ENCODE assay signal across 16 cellular contexts in the genomic region with DNA sequence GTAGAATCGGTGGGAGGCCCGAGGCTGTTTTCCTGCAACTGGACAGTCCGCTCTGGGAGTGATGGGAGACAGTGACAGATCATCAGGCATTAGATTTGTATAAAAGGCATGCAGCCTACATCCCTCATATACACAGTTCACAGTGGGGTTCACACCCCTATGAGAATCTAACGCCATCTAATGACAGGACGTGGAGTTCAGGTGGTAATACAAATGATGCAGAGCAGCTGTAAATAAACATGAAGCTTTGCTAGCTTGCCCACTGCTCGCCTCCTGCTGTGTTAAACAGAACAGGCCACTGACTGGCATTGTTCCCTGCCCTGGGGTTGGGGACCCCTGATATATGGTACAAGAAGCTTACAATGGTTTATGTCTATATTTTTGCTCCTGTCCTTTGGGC.
DNase-seq lines count a peak whose midpoint lies in the region; ATAC-seq, FAIRE-seq and TF ChIP-seq lines count a peak whose summit lies in the region.
"Had no signal": no experiment of that assay in that cellular context is flagged by ENCODE, and none has a peak within 500 bp of the region (broad histone marks: within the 10 kb centered on the region; RNA-seq: fewer than 3 reads in every experiment).

No MANE protein-coding gene starts in this region.

- H3K27ac ChIP-seq in GM12878 (ENCODE audit: control insufficient read depth, insufficient read depth) = no peak overlapping the region
- H3K27ac ChIP-seq: BLaER1 treated with 17β-estradiol and CSF1 and Interleukin-3, amounts not matched to agents 10 nM and 100 nM; dorsolateral prefrontal cortex; skin epidermis had no signal

- ATAC-seq in GM12878 = peak; percentile 48; the same call in 2 of the 3 replicates
- ATAC-seq in stimulated activated memory B cell treated with anti-CD40 and anti-IgM and Interleukin-4, amounts not matched to agents 10 μg/mL and 1 μg/mL and 100 μg/mL, for 72 hours = no peak
- ATAC-seq in HG02642 (IDR thresholded peaks at IDR 0.05; ENCODE audit: poor library complexity, unreplicated experiment) = no peak
- no peak for ATAC-seq in HG02973 (IDR thresholded peaks at IDR 0.05; ENCODE audit: unreplicated experiment)

- no peak overlapping the region for H3K4me3 ChIP-seq in NB4 (ENCODE audit: low read depth, low read length)
- H3K4me3 ChIP-seq in GM12878 = no peak overlapping the region
- H3K4me3 ChIP-seq: BLaER1 treated with 17β-estradiol and CSF1 and Interleukin-3, amounts not matched to agents 10 nM and 100 nM; dorsolateral prefrontal cortex; skin epidermis had no signal

- POLR2A ChIA-PET in GM12878 (lab: Charles Lee) = no interaction called here

- RAD21 ChIA-PET in GM12878 (lab: Charles Lee; ENCODE audit: unreplicated experiment) = no interaction called here

- H3K27ac Mint-ChIP-seq in stimulated activated memory B cell treated with anti-CD40 and anti-IgM and Interleukin-4, amounts not matched to agents 10 μg/mL and 1 μg/mL and 100 μg/mL, for 72 hours = no peak overlapping the region
- H3K27ac Mint-ChIP-seq: HFFc6 had no signal

- in situ Hi-C loops in GM12878 (cut with MboI) = no loop called here

- no peaks in the 10 kb centered on the region for H3K79me2 ChIP-seq in GM12878 (ENCODE audit: control insufficient read depth, insufficient read depth, low read length)

- no peak overlapping the region for H3K9ac ChIP-seq in GM12878 (ENCODE audit: control insufficient read depth, insufficient read depth, low read length)
- H3K9ac ChIP-seq: BLaER1 treated with 17β-estradiol and CSF1 and Interleukin-3, amounts not matched to agents 10 nM and 100 nM had no signal

- no peak for TF ChIP-seq CTCF in NB4 (IDR thresholded peaks at IDR 0.05; ENCODE audit: low read depth, low read length)
- no peak for TF ChIP-seq CTCF in GM12878 (IDR thresholded peaks at IDR 0.05 in 2 of 3, conservative IDR thresholded peaks at IDR 0.05 in 1 of 3; ENCODE audit: control insufficient read depth in 2 of 3, extremely low read depth in 1 of 3, insufficient read depth in 1 of 3, low read depth in 3 of 3, low read length in 3 of 3)

- no peaks in the 10 kb centered on the region for H3K4me1 Mint-ChIP-seq in stimulated activated memory B cell treated with anti-CD40 and anti-IgM and Interleukin-4, amounts not matched to agents 10 μg/mL and 1 μg/mL and 100 μg/mL, for 72 hours

- no peaks in the 10 kb centered on the region for H3K27me3 Mint-ChIP-seq in stimulated activated memory B cell treated with anti-CD40 and anti-IgM and Interleukin-4, amounts not matched to agents 10 μg/mL and 1 μg/mL and 100 μg/mL, for 72 hours
- H3K27me3 Mint-ChIP-seq: IgD-negative memory B cell had no signal

- CTCF ChIA-PET in GM12878 (lab: Yijun Ruan, JAX) = interaction anchor here (0.6 kb wide), 1 partner anchor 13 kb away, joined by 3 read pairs; no protein-coding TSS in a partner anchor

- no peaks in the 10 kb centered on the region for H3K36me3 ChIP-seq in GM12878 (ENCODE audit: control insufficient read depth in 2 of 2, insufficient read depth in 2 of 2, low read length in 1 of 2)
- H3K36me3 ChIP-seq: BLaER1 treated with 17β-estradiol and CSF1 and Interleukin-3, amounts not matched to agents 10 nM and 100 nM had no signal

- SMC1A ChIA-PET in GM12878 (lab: Charles Lee; ENCODE audit: uncharacterized antibody, unreplicated experiment) = interaction anchor here (0.6 kb wide), 2 partner anchors 8 to 613 kb away, joined by 3 to 5 read pairs; no protein-coding TSS in a partner anchor

- H3K4me1 ChIP-seq in GM12878 (ENCODE audit: control insufficient read depth, insufficient read depth, low read length) = no peaks in the 10 kb centered on the region
- H3K4me1 ChIP-seq: BLaER1 treated with 17β-estradiol and CSF1 and Interleukin-3, amounts not matched to agents 10 nM and 100 nM had no signal

- no TSS peak for BruUV-seq in GM12878 (replicated peaks; lab: Mats Ljungman, UMichigan)

- TF ChIP-seq POLR2A in NB4 (IDR thresholded peaks at IDR 0.05; ENCODE audit: extremely low read depth, insufficient read length) (no peak), GM12878 (IDR thresholded peaks at IDR 0.05; ENCODE audit: low read depth, low read length) (no peak)

- no peak for TF ChIP-seq EP300 in GM12878 (IDR thresholded peaks at IDR 0.05; ENCODE audit: borderline replicate concordance in 1 of 2, control insufficient read depth in 1 of 2, low read depth in 2 of 2, low read length in 2 of 2)

- no peak for TF ChIP-seq RAD21 in GM12878 (IDR thresholded peaks at IDR 0.05; ENCODE audit: insufficient read depth, low read depth, low read length)

- H3K9me3 Mint-ChIP-seq in stimulated activated memory B cell treated with anti-CD40 and anti-IgM and Interleukin-4, amounts not matched to agents 10 μg/mL and 1 μg/mL and 100 μg/mL, for 72 hours = no peaks in the 10 kb centered on the region
- H3K9me3 Mint-ChIP-seq: IgD-negative memory B cell had no signal

- no peaks in the 10 kb centered on the region for H3K27me3 ChIP-seq in GM12878 (replicated peaks in 1 of 2; ENCODE audit: control insufficient read depth in 2 of 2, insufficient read depth in 2 of 2, low read length in 1 of 2)
- H3K27me3 ChIP-seq: BLaER1 treated with 17β-estradiol and CSF1 and Interleukin-3, amounts not matched to agents 10 nM and 100 nM; dorsolateral prefrontal cortex had no signal

- no peak overlapping the region for H3K4me3 Mint-ChIP-seq in stimulated activated memory B cell treated with anti-CD40 and anti-IgM and Interleukin-4, amounts not matched to agents 10 μg/mL and 1 μg/mL and 100 μg/mL, for 72 hours
- H3K4me3 Mint-ChIP-seq: HFFc6, IgD-negative memory B cell had no signal

- no peaks in the 10 kb centered on the region for H4K20me1 ChIP-seq in GM12878 (ENCODE audit: control insufficient read depth, insufficient read depth)
- H4K20me1 ChIP-seq: BLaER1 treated with 17β-estradiol and CSF1 and Interleukin-3, amounts not matched to agents 10 nM and 100 nM had no signal

- H3K4me2 ChIP-seq in GM12878 (ENCODE audit: control insufficient read depth, insufficient read depth) = no peak overlapping the region
- H3K4me2 ChIP-seq: BLaER1 treated with 17β-estradiol and CSF1 and Interleukin-3, amounts not matched to agents 10 nM and 100 nM had no signal

- 27% methylated on average over 6 of the region's 6 CpGs for WGBS in GM12878 (ENCODE audit: insufficient coverage, insufficient replicate concordance, low lambda C conversion rate, missing lambda C conversion rate)

- H3K9me3 ChIP-seq in GM12878 (replicated peaks; ENCODE audit: control insufficient read depth, insufficient read depth, low read length) = no peaks in the 10 kb centered on the region
- H3K9me3 ChIP-seq: BLaER1 treated with 17β-estradiol and CSF1 and Interleukin-3, amounts not matched to agents 10 nM and 100 nM had no signal

- DNase-seq in DMS53 treated with DMSO at 0.1 percent for 48 hours (lab: John Stamatoyannopoulos, UW; ENCODE audit: unreplicated experiment) (peak; percentile 27), NB4 (ENCODE audit: low read depth) (peak; percentile 12), NCI-H748 (lab: John Stamatoyannopoulos, UW; ENCODE audit: unreplicated experiment) (peak; percentile 93), GM12878 (ENCODE audit: low read depth, low spot score) (no peak), glomerular visceral epithelial cell (ENCODE audit: extremely low spot score) (no peak)
- DNase-seq: dorsolateral prefrontal cortex, GDM1, HFFc6, T-helper 1 cell had no signal

- no peaks in the 10 kb centered on the region for H3K36me3 Mint-ChIP-seq in stimulated activated memory B cell treated with anti-CD40 and anti-IgM and Interleukin-4, amounts not matched to agents 10 μg/mL and 1 μg/mL and 100 μg/mL, for 72 hours
- H3K36me3 Mint-ChIP-seq: IgD-negative memory B cell had no signal

- intact Hi-C loops in GM12878 (cut with micrococcal nuclease; ENCODE audit: unreplicated experiment) = no loop called here

- FAIRE-seq in GM12878 (lab: Jason Lieb, UNC) = no peak
- FAIRE-seq: GM18507 had no signal

- H2AFZ ChIP-seq in GM12878 (ENCODE audit: control insufficient read depth, low read depth, low read length) = no peak overlapping the region

TF ChIP-seq in GM12878, 131 proteins besides CTCF, POLR2A, EP300 and RAD21:
- TF ChIP-seq MYC (IDR thresholded peaks at IDR 0.05; ENCODE audit: insufficient read depth, insufficient read length, insufficient replicate concordance, low read length, severe bottlenecking) (no peak), CBX5 (IDR thresholded peaks at IDR 0.05; ENCODE audit: low read depth) (no peak), SPI1 (IDR thresholded peaks at IDR 0.05; ENCODE audit: borderline replicate concordance, insufficient read depth, low read depth, low read length) (no peak), NR2F1 (conservative IDR thresholded peaks at IDR 0.05) (no peak), SMARCA5 (IDR thresholded peaks at IDR 0.05) (no peak)
- TF ChIP-seq, protein P1, sequence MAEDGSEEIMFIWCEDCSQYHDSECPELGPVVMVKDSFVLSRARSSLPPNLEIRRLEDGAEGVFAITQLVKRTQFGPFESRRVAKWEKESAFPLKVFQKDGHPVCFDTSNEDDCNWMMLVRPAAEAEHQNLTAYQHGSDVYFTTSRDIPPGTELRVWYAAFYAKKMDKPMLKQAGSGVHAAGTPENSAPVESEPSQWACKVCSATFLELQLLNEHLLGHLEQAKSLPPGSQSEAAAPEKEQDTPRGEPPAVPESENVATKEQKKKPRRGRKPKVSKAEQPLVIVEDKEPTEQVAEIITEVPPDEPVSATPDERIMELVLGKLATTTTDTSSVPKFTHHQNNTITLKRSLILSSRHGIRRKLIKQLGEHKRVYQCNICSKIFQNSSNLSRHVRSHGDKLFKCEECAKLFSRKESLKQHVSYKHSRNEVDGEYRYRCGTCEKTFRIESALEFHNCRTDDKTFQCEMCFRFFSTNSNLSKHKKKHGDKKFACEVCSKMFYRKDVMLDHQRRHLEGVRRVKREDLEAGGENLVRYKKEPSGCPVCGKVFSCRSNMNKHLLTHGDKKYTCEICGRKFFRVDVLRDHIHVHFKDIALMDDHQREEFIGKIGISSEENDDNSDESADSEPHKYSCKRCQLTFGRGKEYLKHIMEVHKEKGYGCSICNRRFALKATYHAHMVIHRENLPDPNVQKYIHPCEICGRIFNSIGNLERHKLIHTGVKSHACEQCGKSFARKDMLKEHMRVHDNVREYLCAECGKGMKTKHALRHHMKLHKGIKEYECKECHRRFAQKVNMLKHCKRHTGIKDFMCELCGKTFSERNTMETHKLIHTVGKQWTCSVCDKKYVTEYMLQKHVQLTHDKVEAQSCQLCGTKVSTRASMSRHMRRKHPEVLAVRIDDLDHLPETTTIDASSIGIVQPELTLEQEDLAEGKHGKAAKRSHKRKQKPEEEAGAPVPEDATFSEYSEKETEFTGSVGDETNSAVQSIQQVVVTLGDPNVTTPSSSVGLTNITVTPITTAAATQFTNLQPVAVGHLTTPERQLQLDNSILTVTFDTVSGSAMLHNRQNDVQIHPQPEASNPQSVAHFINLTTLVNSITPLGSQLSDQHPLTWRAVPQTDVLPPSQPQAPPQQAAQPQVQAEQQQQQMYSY (CRISPR knock-in tag; IDR thresholded peaks at IDR 0.05) = no peak

Comparison
In these comparisons a context has a peak if more than half of its experiments do, and no peak if none do; other contexts are left out.
1. DNase-seq: peak in DMS53 treated with DMSO at 0.1 percent for 48 hours (single experiment), NB4 (single experiment) and NCI-H748 (single experiment); none in GM12878 (single experiment) and glomerular visceral epithelial cell (single experiment).